25 cellular contexts compared by ENCODE assay signal in the genomic region with DNA sequence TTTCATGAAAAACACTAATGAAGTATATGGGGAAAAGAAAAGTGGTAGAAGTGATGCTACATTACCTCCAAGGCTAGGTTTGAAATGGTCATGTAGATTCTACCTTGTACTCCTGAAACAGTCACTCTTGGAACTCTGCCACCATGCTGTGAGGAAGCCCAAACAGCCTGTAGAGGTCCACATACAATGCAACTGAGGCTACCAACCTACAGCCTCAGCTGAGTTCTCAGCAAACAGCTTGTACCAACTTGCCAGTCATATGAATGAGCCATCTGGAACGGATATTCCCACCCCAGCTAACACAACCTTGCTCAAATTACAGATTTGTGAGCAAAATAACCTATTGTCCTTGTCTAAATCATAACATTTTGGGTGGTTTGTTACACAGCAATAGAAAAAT.
"Had no signal": no experiment of that assay in that cellular context is flagged by ENCODE, and none has a peak within 500 bp of the region (broad histone marks: within the 10 kb centered on the region; RNA-seq: fewer than 3 reads in every experiment).

No MANE protein-coding gene starts in this region.

- DNase-seq: activated CD4-positive, alpha-beta T cell treated with anti-CD3 and anti-CD28 coated beads, Interleukin-2, amount 50 U/mL, for 1 hour; activated CD4-positive, CD25-positive, alpha-beta regulatory T cell treated with anti-CD3 and anti-CD28 coated beads, Interleukin-2, amount 50 U/mL, for 72 hours; activated CD8-positive, alpha-beta T cell treated with anti-CD3 and anti-CD28 coated beads, Interleukin-2, amount 10 ng/mL, durations not matched to agents 7 days and 5 days; activated gamma-delta T cell treated with Interleukin-2 at 50 U/mL for 16 hours; activated T-cell treated with anti-CD3 and anti-CD28 coated beads, Interleukin-2, amount 50 U/mL, for 1 hour; anterior cingulate cortex; body of pancreas; central memory CD4-positive, alpha-beta T cell; dermis blood vessel endothelial cell; effector CD8-positive, alpha-beta T cell; gastrocnemius medialis; head of caudate nucleus; hypothalamus; left ventricle myocardium superior; midbrain; natural killer cell; spleen; stimulated activated CD4-positive, alpha-beta T cell treated with anti-CD3 and anti-CD28 coated beads, Interleukin-4, amount 100 ng/mL, for 1 hour; stimulated activated naive CD8-positive, alpha-beta T cell treated with anti-CD3 and anti-CD28 coated beads, Interleukin-15, Interleukin-2, amounts not matched to agents 100 U/mL and 50 U/mL, for 24 hours; upper lobe of right lung; WERI-Rb-1 had no signal

- H3K9me3 Mint-ChIP-seq: natural killer cell had no signal

- H3K4me3 Mint-ChIP-seq: activated CD8-positive, alpha-beta T cell treated with anti-CD3 and anti-CD28 coated beads, Interleukin-2, amount 10 ng/mL, durations not matched to agents 7 days and 5 days; activated naive CD4-positive, alpha-beta T cell treated with anti-CD3 and anti-CD28 coated beads, Interleukin-2, amount 50 U/mL, for 24 hours; natural killer cell had no signal

- H3K27ac Mint-ChIP-seq: activated CD8-positive, alpha-beta T cell treated with anti-CD3 and anti-CD28 coated beads, Interleukin-2, amount 10 ng/mL, durations not matched to agents 7 days and 5 days; activated naive CD4-positive, alpha-beta T cell treated with anti-CD3 and anti-CD28 coated beads, Interleukin-2, amount 50 U/mL, for 24 hours; natural killer cell; progenitor cell of endocrine pancreas had no signal

- H3K36me3 Mint-ChIP-seq: natural killer cell had no signal

- H3K4me3 ChIP-seq: body of pancreas, gastrocnemius medialis, spleen, upper lobe of right lung had no signal

- H3K27ac ChIP-seq: body of pancreas, gastrocnemius medialis, spleen, upper lobe of right lung, WERI-Rb-1 had no signal

- FAIRE-seq: TTC549 had no signal

- H3K9me3 ChIP-seq: body of pancreas, gastrocnemius medialis, upper lobe of right lung had no signal

- H3K4me1 Mint-ChIP-seq: activated naive CD4-positive, alpha-beta T cell treated with anti-CD3 and anti-CD28 coated beads, Interleukin-2, amount 50 U/mL, for 24 hours; natural killer cell had no signal

- H3K27me3 ChIP-seq: body of pancreas, gastrocnemius medialis, spleen, upper lobe of right lung had no signal

- ATAC-seq: activated CD8-positive, alpha-beta T cell treated with anti-CD3 and anti-CD28 coated beads, Interleukin-2, amount 10 ng/mL, durations not matched to agents 7 days and 5 days; body of pancreas; esophagus mucosa; gastrocnemius medialis; natural killer cell; stimulated activated naive CD8-positive, alpha-beta T cell treated with anti-CD3 and anti-CD28 coated beads, Interleukin-15, Interleukin-2, amounts not matched to agents 100 U/mL and 50 U/mL, for 24 hours; upper lobe of right lung had no signal

- H3K4me1 ChIP-seq: body of pancreas, gastrocnemius medialis, spleen, upper lobe of right lung had no signal

- H3K27me3 Mint-ChIP-seq: activated naive CD4-positive, alpha-beta T cell treated with anti-CD3 and anti-CD28 coated beads, Interleukin-2, amount 50 U/mL, for 24 hours had no signal

- H3K36me3 ChIP-seq: gastrocnemius medialis, spleen, upper lobe of right lung, WERI-Rb-1 had no signal
